In genomic region chr11:76648061-76648460, GRCh38 we compare ENCODE assay signal across 19 cellular contexts. TPM values are rescaled to one million over a fixed set of nuclear protein-coding genes. Genes with fewer than 3 reads are reported as not detected.
"Had no signal": no experiment of that assay in that cellular context is flagged by ENCODE, and none has a peak within 500 bp of the region (broad histone marks: within the 10 kb centered on the region; RNA-seq: fewer than 3 reads in every experiment).

No MANE protein-coding gene starts in this region.

- H3K36me3 Mint-ChIP-seq: memory B cell; neural progenitor cell; stimulated activated effector memory CD8-positive, alpha-beta T cell treated with anti-CD3 and anti-CD28 coated beads, Interleukin-12 subunit alpha, Interleukin-12 subunit beta, amount 100 ng/mL, for 72 hours had no signal

- H3K27ac Mint-ChIP-seq: memory B cell; natural killer cell treated with Interleukin-12 subunit alpha and Interleukin-12 subunit beta and Interleukin-15 and Interleukin-18, amount 100 ng/mL, for 72 hours; neural progenitor cell; progenitor cell of endocrine pancreas; stimulated activated effector memory CD8-positive, alpha-beta T cell treated with anti-CD3 and anti-CD28 coated beads, Interleukin-12 subunit alpha, Interleukin-12 subunit beta, amount 100 ng/mL, for 72 hours; stimulated activated naive CD8-positive, alpha-beta T cell treated with anti-CD3 and anti-CD28 coated beads, Interleukin-15, Interleukin-2, amounts not matched to agents 100 ng/mL and 50 ng/mL, for 24 hours had no signal

- DNase-seq: effector CD4-positive, alpha-beta T cell; gastrocnemius medialis; heart right ventricle; hypothalamus; left ventricle myocardium inferior; lower lobe of right lung; midbrain; nucleus accumbens; right cardiac atrium; stimulated activated CD4-positive, alpha-beta T cell treated with anti-CD3 and anti-CD28 coated beads, Interleukin-2, amount 100 ng/mL, for 48 hours; tibial artery had no signal

- H3K9me3 Mint-ChIP-seq: natural killer cell treated with Interleukin-12 subunit alpha and Interleukin-12 subunit beta and Interleukin-15 and Interleukin-18, amount 100 ng/mL, for 72 hours; stimulated activated naive CD8-positive, alpha-beta T cell treated with anti-CD3 and anti-CD28 coated beads, Interleukin-15, Interleukin-2, amounts not matched to agents 100 ng/mL and 50 ng/mL, for 24 hours had no signal

- ATAC-seq: esophagus mucosa; gastrocnemius medialis; lower lobe of right lung; natural killer cell treated with Interleukin-12 subunit alpha and Interleukin-12 subunit beta and Interleukin-15 and Interleukin-18, amount 100 ng/mL, for 72 hours; stimulated activated effector memory CD8-positive, alpha-beta T cell treated with anti-CD3 and anti-CD28 coated beads, Interleukin-12 subunit alpha, Interleukin-12 subunit beta, amount 100 ng/mL, for 72 hours had no signal

- H3K4me1 Mint-ChIP-seq: memory B cell; neural progenitor cell; stimulated activated effector memory CD8-positive, alpha-beta T cell treated with anti-CD3 and anti-CD28 coated beads, Interleukin-12 subunit alpha, Interleukin-12 subunit beta, amount 100 ng/mL, for 72 hours had no signal

- H3K4me3 Mint-ChIP-seq: memory B cell; natural killer cell treated with Interleukin-12 subunit alpha and Interleukin-12 subunit beta and Interleukin-15 and Interleukin-18, amount 100 ng/mL, for 72 hours; neural progenitor cell; stimulated activated effector memory CD8-positive, alpha-beta T cell treated with anti-CD3 and anti-CD28 coated beads, Interleukin-12 subunit alpha, Interleukin-12 subunit beta, amount 100 ng/mL, for 72 hours; stimulated activated naive CD8-positive, alpha-beta T cell treated with anti-CD3 and anti-CD28 coated beads, Interleukin-15, Interleukin-2, amounts not matched to agents 100 ng/mL and 50 ng/mL, for 24 hours had no signal

RNA-seq across cellular contexts. Expression of gene LRRC32, which starts 22.5 kb away (rescaled TPM):
- polyA plus RNA-seq: keratinocyte had no signal
